ENCODE assay signal across 16 cellular contexts in genomic region chr2:77328125-77328524, GRCh38.
DNase-seq lines count a peak whose midpoint lies in the region; ATAC-seq and TF ChIP-seq lines count a peak whose summit lies in the region.
"Had no signal": no experiment of that assay in that cellular context is flagged by ENCODE, and none has a peak within 500 bp of the region (broad histone marks: within the 10 kb centered on the region; RNA-seq: fewer than 3 reads in every experiment).

No MANE protein-coding gene starts in this region.

- H3K9me3 ChIP-seq in SK-N-MC (ENCODE audit: low read depth, low read length) (no peaks in the 10 kb centered on the region), ovary (no peaks in the 10 kb centered on the region)

- H3K27me3 ChIP-seq in ovary, result no peaks in the 10 kb centered on the region
- H3K27me3 ChIP-seq: BLaER1 treated with 17β-estradiol and CSF1 and Interleukin-3, amounts not matched to agents 10 nM and 100 nM had no signal

- 32 to 68% (median 57%) methylated on average over 1 of the region's 1 CpG for WGBS in ovary, 3 donors

- no peak for TF ChIP-seq POLR2A in ovary (IDR thresholded peaks at IDR 0.05)

- H3K36me3 Mint-ChIP-seq in mesothelial cell of epicardium, result peaks cover 9% of the 10 kb centered on the region
- H3K36me3 Mint-ChIP-seq: CD8-positive, alpha-beta T cell had no signal

- ATAC-seq in GM18867 (IDR thresholded peaks at IDR 0.05; ENCODE audit: unreplicated experiment), result no peak
- ATAC-seq: CD8-positive, alpha-beta T cell; HepG2 had no signal

- peaks cover 47% of the 10 kb centered on the region for H3K4me1 Mint-ChIP-seq in mesothelial cell of epicardium
- H3K4me1 Mint-ChIP-seq: B cell had no signal

- peaks cover 11% of the 10 kb centered on the region for H3K9me3 Mint-ChIP-seq in mesothelial cell of epicardium

- peak overlapping the region; percentile 37 for H3K9ac ChIP-seq in SK-N-MC (ENCODE audit: insufficient read length)
- H3K9ac ChIP-seq: BLaER1 treated with 17β-estradiol and CSF1 and Interleukin-3, amounts not matched to agents 10 nM and 100 nM had no signal

- no peak for TF ChIP-seq EP300 in ovary (IDR thresholded peaks at IDR 0.05)

- TF ChIP-seq CTCF in mesothelial cell of epicardium (IDR thresholded peaks at IDR 0.05; ENCODE audit: unreplicated experiment) (no peak), ovary (IDR thresholded peaks at IDR 0.05) (no peak)

- peak overlapping the region; percentile 68 for H3K4me3 ChIP-seq in SK-N-MC
- H3K4me3 ChIP-seq in ovary, result no peak overlapping the region
- H3K4me3 ChIP-seq: BLaER1 treated with 17β-estradiol and CSF1 and Interleukin-3, amounts not matched to agents 10 nM and 100 nM had no signal

- peak; percentile 27 for DNase-seq in Ammon's horn (ENCODE audit: low spot score)
- no peak for DNase-seq in SK-N-MC (ENCODE audit: low read depth, low spot score)
- no peak for DNase-seq in mesothelial cell of epicardium (ENCODE audit: low spot score in 2 of 2, unreplicated experiment in 2 of 2)
- DNase-seq in putamen (ENCODE audit: low spot score), result peak; percentile 9
- no peak for DNase-seq in ovary
- no peak for DNase-seq in amygdala (lab: John Stamatoyannopoulos, UW)
- DNase-seq: 8988T; Calu3; CD8-positive, alpha-beta T cell; DMS79 treated with DMSO at 0.1 percent for 48 hours; GF-D8; H9 had no signal

- H3K36me3 ChIP-seq in SK-N-MC (ENCODE audit: insufficient read depth, low read length) (no peaks in the 10 kb centered on the region), ovary (no peaks in the 10 kb centered on the region)
- H3K36me3 ChIP-seq: BLaER1 treated with 17β-estradiol and CSF1 and Interleukin-3, amounts not matched to agents 10 nM and 100 nM had no signal

- H3K27ac Mint-ChIP-seq in mesothelial cell of epicardium, result peak overlapping the region; percentile 79
- H3K27ac Mint-ChIP-seq: B cell; CD8-positive, alpha-beta T cell had no signal

- no peaks in the 10 kb centered on the region for H3K4me1 ChIP-seq in ovary (ENCODE audit: insufficient read depth)
- H3K4me1 ChIP-seq: BLaER1 treated with 17β-estradiol and CSF1 and Interleukin-3, amounts not matched to agents 10 nM and 100 nM had no signal

- peak overlapping the region; percentile 10 for H3K4me3 Mint-ChIP-seq in mesothelial cell of epicardium
- H3K4me3 Mint-ChIP-seq: B cell; CD8-positive, alpha-beta T cell had no signal

- no peaks in the 10 kb centered on the region for H3K27me3 Mint-ChIP-seq in mesothelial cell of epicardium (ENCODE audit: low read depth)
- H3K27me3 Mint-ChIP-seq: B cell had no signal

- H3K27ac ChIP-seq in SK-N-MC (no peak overlapping the region), ovary (no peak overlapping the region)
- H3K27ac ChIP-seq: BLaER1 treated with 17β-estradiol and CSF1 and Interleukin-3, amounts not matched to agents 10 nM and 100 nM had no signal

- intact Hi-C loops in ovary (cut with DNase I), result no loop called here

Comparison
In these comparisons a context has a peak if more than half of its experiments do, and no peak if none do; other contexts are left out.
1. DNase-seq: peak in Ammon's horn (single experiment) and putamen (single experiment); none in SK-N-MC (single experiment), mesothelial cell of epicardium (0 of 2), ovary (0 of 5) and amygdala (0 of 56).